In genomic region chr17:1724351-1724868, GRCh38 we compare ENCODE assay signal across 8 cellular contexts. TPM values are rescaled to one million over a fixed set of nuclear protein-coding genes. Genes with fewer than 3 reads are reported as not detected.
A peak's percentile ranks its signal among the peaks of the same experiment; 100 is the strongest.
DNase-seq lines count a peak whose midpoint lies in the region; ATAC-seq and TF ChIP-seq lines count a peak whose summit lies in the region.

TSS of gene WDR81 (plus strand) at chr17:1724704. CDS start at chr17:1724960, 256 bp downstream.

- H3K4me3 ChIP-seq in CD4-positive, alpha-beta memory T cell (ENCODE audit: low read length in 2 of 2): peak within 1 kb of the TSS; percentile 11 to 72
- H3K4me3 ChIP-seq in osteoblast (ENCODE audit: insufficient read depth, low read length) (peak within 1 kb of the TSS; percentile 79), suprapubic skin (peak within 1 kb of the TSS; percentile 61)

- H4K20me1 ChIP-seq in osteoblast (ENCODE audit: insufficient read depth, low read length): peaks cover 7% of the 10 kb centered on the region

- POLR2A ChIA-PET in CD4-positive, alpha-beta memory T cell (lab: Charles Lee; ENCODE audit: partially characterized antibody): interaction anchor here (0.5 to 6.3 kb wide), 13 partner anchors 9 to 165 kb away, joined by 3 to 62 read pairs (median 5); partner anchors contain the start of genes PRPF8, RILP, SERPINF1 and SMYD4

- H3K9me3 ChIP-seq in CD4-positive, alpha-beta memory T cell (ENCODE audit: control insufficient read depth in 1 of 2, low read length in 2 of 2): no peaks in the 10 kb centered on the region
- no peaks in the 10 kb centered on the region for H3K9me3 ChIP-seq in osteoblast (ENCODE audit: low read depth, low read length)
- no peaks in the 10 kb centered on the region for H3K9me3 ChIP-seq in suprapubic skin

- H3K4me1 ChIP-seq in CD4-positive, alpha-beta memory T cell (ENCODE audit: insufficient read depth, low read length): peaks cover 64% of the 10 kb centered on the region
- H3K4me1 ChIP-seq in osteoblast (ENCODE audit: insufficient read depth, low read length): peaks cover 14% of the 10 kb centered on the region
- H3K4me1 ChIP-seq in suprapubic skin: peaks cover 80% of the 10 kb centered on the region

- peaks cover 0 to 2% (median 0%) of the 10 kb centered on the region in 8 donors for H3K9me3 Mint-ChIP-seq in CD4-positive, alpha-beta memory T cell
- H3K9me3 Mint-ChIP-seq in activated naive CD8-positive, alpha-beta T cell treated with anti-CD3 and anti-CD28 coated beads for 36 hours: no peaks in the 10 kb centered on the region
- H3K9me3 Mint-ChIP-seq in glutamatergic neuron (ENCODE audit: unreplicated experiment): peaks cover 7% of the 10 kb centered on the region

- H3K27me3 ChIP-seq in CD4-positive, alpha-beta memory T cell (ENCODE audit: insufficient read depth, low read length): no peaks in the 10 kb centered on the region
- no peaks in the 10 kb centered on the region for H3K27me3 ChIP-seq in osteoblast (ENCODE audit: insufficient read depth, low read length)
- no peaks in the 10 kb centered on the region for H3K27me3 ChIP-seq in suprapubic skin

- H3K4me1 Mint-ChIP-seq in CD4-positive, alpha-beta memory T cell: peaks cover 14 to 66% (median 31%) of the 10 kb centered on the region in 4 donors
- peaks cover 28% of the 10 kb centered on the region for H3K4me1 Mint-ChIP-seq in activated naive CD8-positive, alpha-beta T cell treated with anti-CD3 and anti-CD28 coated beads for 36 hours
- H3K4me1 Mint-ChIP-seq in glutamatergic neuron (ENCODE audit: low read depth, unreplicated experiment): peaks cover 3% of the 10 kb centered on the region

- no peak for TF ChIP-seq CTCF in glutamatergic neuron (IDR thresholded peaks at IDR 0.05; ENCODE audit: partially characterized antibody, unreplicated experiment)
- TF ChIP-seq CTCF in osteoblast (IDR thresholded peaks at IDR 0.05; ENCODE audit: extremely low read depth, low read depth, low read length): no peak
- TF ChIP-seq CTCF in suprapubic skin (IDR thresholded peaks at IDR 0.05): no peak

- peak; percentile 52 for ATAC-seq in GM21360 (IDR thresholded peaks at IDR 0.05; ENCODE audit: unreplicated experiment)

- CTCF ChIA-PET in CD4-positive, alpha-beta memory T cell (lab: Charles Lee; ENCODE audit: partially characterized antibody): interaction anchor here (1.4 to 2.0 kb wide), 2 partner anchors 40 to 59 kb away, joined by 7 to 13 read pairs; no protein-coding TSS in a partner anchor

- H3K27ac Mint-ChIP-seq in CD4-positive, alpha-beta memory T cell: peak within 1 kb of the TSS; percentile 81 to 96 (median 89)
- H3K27ac Mint-ChIP-seq in activated naive CD8-positive, alpha-beta T cell treated with anti-CD3 and anti-CD28 coated beads for 36 hours: peak within 1 kb of the TSS; percentile 83
- H3K27ac Mint-ChIP-seq in glutamatergic neuron (ENCODE audit: unreplicated experiment): no peak within 1 kb of the TSS

- no peak for TF ChIP-seq EP300 in suprapubic skin (IDR thresholded peaks at IDR 0.05)

- WGBS in suprapubic skin: 5% methylated on average over 15 of the region's 57 CpGs

- H3K27me3 Mint-ChIP-seq in CD4-positive, alpha-beta memory T cell: no peaks in the 10 kb centered on the region
- H3K27me3 Mint-ChIP-seq in activated naive CD8-positive, alpha-beta T cell treated with anti-CD3 and anti-CD28 coated beads for 36 hours: no peaks in the 10 kb centered on the region
- H3K27me3 Mint-ChIP-seq in glutamatergic neuron (ENCODE audit: unreplicated experiment): peaks cover 7% of the 10 kb centered on the region

- H3K4me3 Mint-ChIP-seq in CD4-positive, alpha-beta memory T cell: peak within 1 kb of the TSS; percentile 70 to 85 (median 82)
- peak within 1 kb of the TSS; percentile 78 for H3K4me3 Mint-ChIP-seq in activated naive CD8-positive, alpha-beta T cell treated with anti-CD3 and anti-CD28 coated beads for 36 hours
- peak within 1 kb of the TSS; percentile 79 for H3K4me3 Mint-ChIP-seq in glutamatergic neuron (ENCODE audit: unreplicated experiment)

- peak within 1 kb of the TSS; percentile 86 for H3K4me2 ChIP-seq in osteoblast (ENCODE audit: insufficient read depth, low read length)

- intact Hi-C loops in CD4-positive, alpha-beta memory T cell (cut with micrococcal nuclease): loop anchor here (1.0 to 5.0 kb wide), 3 partner anchors 38 to 318 kb away; partner anchors contain the start of genes OVCA2, RTN4RL1 and SERPINF1

- peak in 1 of 2 donors; percentile 14 for TF ChIP-seq POLR2A in suprapubic skin (IDR thresholded peaks at IDR 0.05)

- peaks cover 38% of the 10 kb centered on the region for H3K79me2 ChIP-seq in osteoblast (ENCODE audit: insufficient read depth, low read length)

- peak; percentile 81 to 87 (median 84) for DNase-seq in CD4-positive, alpha-beta memory T cell
- DNase-seq in Kasumi-1 (lab: John Stamatoyannopoulos, UW) (peak; percentile 31 to 58), SW480 (ENCODE audit: low spot score) (peak; percentile 79), glutamatergic neuron (peak; percentile 89), osteoblast (ENCODE audit: insufficient read length, low spot score, missing footprints) (peak; percentile 99), suprapubic skin (ENCODE audit: low spot score in 2 of 2) (peak; percentile 96)
- peak; percentile 90 for DNase-seq in activated naive CD8-positive, alpha-beta T cell treated with anti-CD3 and anti-CD28 coated beads for 36 hours

- peaks cover 3 to 16% of the 10 kb centered on the region in 2 donors for H3K36me3 Mint-ChIP-seq in CD4-positive, alpha-beta memory T cell
- H3K36me3 Mint-ChIP-seq in activated naive CD8-positive, alpha-beta T cell treated with anti-CD3 and anti-CD28 coated beads for 36 hours: peaks cover 2% of the 10 kb centered on the region
- peaks cover 2% of the 10 kb centered on the region for H3K36me3 Mint-ChIP-seq in glutamatergic neuron (ENCODE audit: unreplicated experiment)

- peak within 1 kb of the TSS; percentile 64 for H3K27ac ChIP-seq in CD4-positive, alpha-beta memory T cell (ENCODE audit: low read depth, low read length)
- H3K27ac ChIP-seq in osteoblast (ENCODE audit: low read depth, low read length) (peak within 1 kb of the TSS; percentile 23), suprapubic skin (peak within 1 kb of the TSS; percentile 88)

- H3K36me3 ChIP-seq in CD4-positive, alpha-beta memory T cell (ENCODE audit: insufficient read depth, low read length): peaks cover 16% of the 10 kb centered on the region
- H3K36me3 ChIP-seq in osteoblast (ENCODE audit: insufficient read depth, low read length) (peaks cover 12% of the 10 kb centered on the region), suprapubic skin (peaks cover 36% of the 10 kb centered on the region)

- peak within 1 kb of the TSS; percentile 89 for H2AFZ ChIP-seq in osteoblast (ENCODE audit: low read length)

RNA-seq across cellular contexts. Expression of gene WDR81, which starts in this region (rescaled TPM):
- total RNA-seq in CD4-positive, alpha-beta memory T cell: 10 to 100 TPM; 36.3 to 40.3 TPM
- polyA plus RNA-seq in CD4-positive, alpha-beta memory T cell: 10 to 100 TPM in 1 of 2 donors, 1 to 10 TPM in 1; 4.4 to 23.4 TPM
- 10 to 100 TPM; 15.2 to 15.5 TPM for total RNA-seq in activated naive CD8-positive, alpha-beta T cell treated with anti-CD3 and anti-CD28 coated beads for 36 hours
- 13.4 TPM for total RNA-seq in glutamatergic neuron (ENCODE audit: unreplicated experiment)
- total RNA-seq in osteoblast: 47.7 and 47.8 TPM in 2 replicates
- total RNA-seq in suprapubic skin: 10 to 100 TPM; 40.0 to 61.7 (median 51.3) TPM

Comparison
In these comparisons a context has a peak if more than half of its experiments do, and no peak if none do; other contexts are left out.
1. Peak in every context shown above with its lines: DNase-seq, ATAC-seq, H3K4me3 ChIP-seq and H3K27ac ChIP-seq.
2. DNase-seq: peak in every context shown above with its lines; median percentile 99 in osteoblast; 96 in suprapubic skin; 90 in activated naive CD8-positive, alpha-beta T cell treated with anti-CD3 and anti-CD28 coated beads for 36 hours; 89 in glutamatergic neuron; 84 in CD4-positive, alpha-beta memory T cell; 79 in SW480; 44 in Kasumi-1.
3. H3K27ac ChIP-seq: peak in every context shown above with its lines; median percentile 88 in suprapubic skin; 64 in CD4-positive, alpha-beta memory T cell; 23 in osteoblast.